ENCODE assay signal across 1 cellular context in the genomic region with DNA sequence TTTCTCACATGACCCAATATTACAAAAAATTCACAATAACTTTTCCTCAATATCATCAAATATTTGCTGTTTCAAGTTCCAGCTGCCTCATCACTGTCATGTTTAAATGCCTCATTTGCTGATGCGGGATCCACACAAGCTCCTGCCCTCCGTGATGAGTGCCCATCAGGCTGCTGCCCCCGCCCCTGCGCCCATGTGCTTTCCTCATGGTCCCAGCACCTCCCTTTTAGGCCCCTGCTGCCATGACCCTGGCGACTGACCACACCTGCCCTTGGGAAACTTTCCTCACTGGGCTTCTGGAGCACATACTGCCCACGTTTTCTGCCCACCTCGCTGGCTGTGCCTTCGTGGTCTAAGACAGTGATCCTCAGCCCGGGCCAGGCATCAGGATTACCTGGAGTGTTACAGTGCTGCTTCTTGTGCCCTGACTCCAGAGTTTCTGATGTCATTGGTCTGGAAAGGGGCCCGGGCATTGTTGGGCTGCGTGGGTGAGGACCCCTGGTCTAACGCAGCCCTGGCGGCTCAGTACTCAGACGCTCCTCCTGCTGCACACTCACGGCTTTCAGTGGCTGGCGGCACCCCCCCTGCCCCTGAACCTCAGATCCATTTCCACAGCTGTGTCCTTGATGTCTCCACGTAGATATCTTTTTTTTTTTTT.
TF ChIP-seq lines count a peak whose summit lies in the region.

No MANE protein-coding gene starts in this region.

TF ChIP-seq in liver, 16 proteins besides CTCF, POLR2A, EP300 and RAD21 (continued from another document):
- TF ChIP-seq GABPA (IDR thresholded peaks at IDR 0.05 in 1 of 2, conservative IDR thresholded peaks at IDR 0.05 in 1 of 2) (no peak), JUND (IDR thresholded peaks at IDR 0.05) (no peak)
